ENCODE assay signal across 9 cellular contexts in the genomic region with DNA sequence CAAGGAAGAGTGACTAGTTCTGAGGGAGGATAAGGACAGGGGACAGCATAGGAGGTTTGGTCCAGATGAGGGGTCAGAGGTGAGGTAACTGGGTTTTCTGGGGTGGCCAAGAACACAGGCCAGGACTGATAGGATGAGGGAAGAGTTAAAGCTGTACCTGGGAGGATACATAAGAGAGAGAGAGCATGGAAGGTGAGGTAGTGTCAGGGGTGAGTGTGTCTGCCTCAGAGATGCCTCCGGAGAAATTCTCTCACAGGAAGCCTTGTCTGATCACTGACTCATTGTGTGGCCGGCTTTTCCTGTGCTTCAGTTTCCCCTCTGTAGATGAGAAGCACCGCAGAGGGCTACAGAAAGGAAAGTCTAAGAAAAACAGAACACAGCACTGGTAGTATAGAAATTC. TPM values are rescaled to one million over a fixed set of nuclear protein-coding genes. Genes with fewer than 3 reads are reported as not detected.
DNase-seq lines count a peak whose midpoint lies in the region; ATAC-seq, FAIRE-seq and TF ChIP-seq lines count a peak whose summit lies in the region.
"Had no signal": no experiment of that assay in that cellular context is flagged by ENCODE, and none has a peak within 500 bp of the region (broad histone marks: within the 10 kb centered on the region; RNA-seq: fewer than 3 reads in every experiment).

No MANE protein-coding gene starts in this region.

- H3K79me2 ChIP-seq in MM.1S (ENCODE audit: low read length), result no peaks in the 10 kb centered on the region
- H3K79me2 ChIP-seq in keratinocyte (ENCODE audit: control insufficient read depth, insufficient read depth, low read length), result no peaks in the 10 kb centered on the region

- H3K27me3 Mint-ChIP-seq in MCF 10A (ENCODE audit: insufficient read depth, unreplicated experiment), result no peaks in the 10 kb centered on the region

- H3K27me3 ChIP-seq in breast epithelium (no peaks in the 10 kb centered on the region), MM.1S (replicated peaks; ENCODE audit: insufficient read depth, low read length) (no peaks in the 10 kb centered on the region), keratinocyte (ENCODE audit: control insufficient read depth, extremely low read depth, insufficient read depth, low read length) (no peaks in the 10 kb centered on the region)

- H2AFZ ChIP-seq in MM.1S (ENCODE audit: low read length) (peak overlapping the region; percentile 32), keratinocyte (ENCODE audit: control insufficient read depth, low read length) (peak overlapping the region; percentile 63)

- TF ChIP-seq CTCF in MCF 10A (IDR thresholded peaks at IDR 0.05; ENCODE audit: unreplicated experiment) (no peak), breast epithelium (IDR thresholded peaks at IDR 0.05) (no peak), MM.1S (IDR thresholded peaks at IDR 0.05; ENCODE audit: low read length) (no peak), keratinocyte (optimal IDR thresholded peaks at IDR 0.05 in 1 of 3, IDR thresholded peaks at IDR 0.05 in 1 of 3, conservative IDR thresholded peaks at IDR 0.05 in 1 of 3; ENCODE audit: extremely low read depth in 1 of 3, insufficient read depth in 2 of 3, low read length in 3 of 3) (no peak)

- H3K27ac ChIP-seq in breast epithelium, result no peak overlapping the region
- peak overlapping the region; percentile 53; the same call in 1 of the 2 replicates for H3K27ac ChIP-seq in MM.1S (ENCODE audit: low read length)
- H3K27ac ChIP-seq in keratinocyte (ENCODE audit: control insufficient read depth, insufficient read depth, low read length), result peak overlapping the region; percentile 33
- H3K27ac ChIP-seq: A549 had no signal

- POLR2A ChIA-PET in MCF 10A (lab: Yijun Ruan, JAX), result no interaction called here

- intact Hi-C loops in MCF 10A (cut with micrococcal nuclease), result no loop called here
- intact Hi-C loops in breast epithelium (cut with DNase I; ENCODE audit: low total_unique reads), result no loop called here

- CTCF ChIA-PET in MCF 10A (lab: Yijun Ruan, JAX), result interaction anchor here (0.5 to 1.2 kb wide), 3 partner anchors 11 to 989 kb away, joined by 4 to 5 read pairs (median 4); no protein-coding TSS in a partner anchor

- no peak overlapping the region for H3K9ac ChIP-seq in MM.1S (ENCODE audit: low read length)
- H3K9ac ChIP-seq in keratinocyte (ENCODE audit: control insufficient read depth, extremely low read depth, insufficient read depth, low read length), result no peak overlapping the region

- peaks cover 22% of the 10 kb centered on the region for H3F3A ChIP-seq in MM.1S (ENCODE audit: insufficient read depth, low read length)

- dilution Hi-C loops in keratinocyte (cut with MboI; ENCODE audit: extremely low pct_ligation_motif_present, low sequenced_read_pairs), result no loop called here

- H3K4me1 ChIP-seq in breast epithelium (no peaks in the 10 kb centered on the region), MM.1S (ENCODE audit: low read length) (peaks cover 44% of the 10 kb centered on the region), keratinocyte (ENCODE audit: control insufficient read depth, extremely low read depth, insufficient read depth, low read length) (peaks cover 19% of the 10 kb centered on the region)
- H3K4me1 ChIP-seq: A549 had no signal

- no TSS peak for BruUV-seq in MCF 10A (replicated peaks; lab: Mats Ljungman, UMichigan)

- peak; percentile 88 for ATAC-seq in stimulated activated effector memory CD8-positive, alpha-beta T cell treated with anti-CD3 and anti-CD28 coated beads, Interleukin-12 subunit alpha, Interleukin-12 subunit beta, amount 100 ng/mL, for 72 hours
- ATAC-seq: A549 had no signal

- no peaks in the 10 kb centered on the region for H3K36me3 Mint-ChIP-seq in MCF 10A (ENCODE audit: insufficient read depth, unreplicated experiment)
- H3K36me3 Mint-ChIP-seq in stimulated activated effector memory CD8-positive, alpha-beta T cell treated with anti-CD3 and anti-CD28 coated beads, Interleukin-12 subunit alpha, Interleukin-12 subunit beta, amount 100 ng/mL, for 72 hours, result no peaks in the 10 kb centered on the region

- DNase-seq in MCF 10A (ENCODE audit: unreplicated experiment) (peak; percentile 48), breast epithelium (ENCODE audit: low spot score in 2 of 2) (no peak), MM.1S (peak; percentile 51), activated T-cell treated with anti-CD3 and anti-CD28 coated beads for 24 hours (ENCODE audit: low read depth) (peak; percentile 67), keratinocyte (ENCODE audit: low read depth, low spot score) (no peak), cerebellar cortex (ENCODE audit: low spot score) (no peak), SHP77 treated with DMSO at 0.1 percent for 48 hours (lab: John Stamatoyannopoulos, UW) (no peak)
- peak; percentile 43 to 77 for DNase-seq in stimulated activated effector memory CD8-positive, alpha-beta T cell treated with anti-CD3 and anti-CD28 coated beads, Interleukin-12 subunit alpha, Interleukin-12 subunit beta, amount 100 ng/mL, for 72 hours (ENCODE audit: low spot score in 2 of 2)

- H4K20me1 ChIP-seq in MM.1S (ENCODE audit: insufficient read depth, low read length) (no peaks in the 10 kb centered on the region), keratinocyte (ENCODE audit: control insufficient read depth, extremely low read depth, insufficient read depth, low read length) (no peaks in the 10 kb centered on the region)

- no peak for TF ChIP-seq POLR2A in breast epithelium (IDR thresholded peaks at IDR 0.05)

- H3K9me1 ChIP-seq in keratinocyte (ENCODE audit: control insufficient read depth, extremely low read depth, insufficient read depth, low read length), result no peaks in the 10 kb centered on the region

- H3K9me3 ChIP-seq in breast epithelium (no peaks in the 10 kb centered on the region), MM.1S (replicated peaks; ENCODE audit: insufficient read depth, low read length) (no peaks in the 10 kb centered on the region), keratinocyte (ENCODE audit: control insufficient read depth, low read depth, low read length) (no peaks in the 10 kb centered on the region)
- H3K9me3 ChIP-seq: A549 had no signal

- H3K4me3 Mint-ChIP-seq in MCF 10A (ENCODE audit: unreplicated experiment), result no peak overlapping the region
- peak overlapping the region; percentile 56 for H3K4me3 Mint-ChIP-seq in stimulated activated effector memory CD8-positive, alpha-beta T cell treated with anti-CD3 and anti-CD28 coated beads, Interleukin-12 subunit alpha, Interleukin-12 subunit beta, amount 100 ng/mL, for 72 hours

- FAIRE-seq in keratinocyte (lab: Jason Lieb, UNC), result peak; percentile 96
- FAIRE-seq: A549 had no signal

- no peaks in the 10 kb centered on the region for H3K9me2 ChIP-seq in MM.1S (replicated peaks; ENCODE audit: insufficient read depth, low read length)

- H3K9me3 Mint-ChIP-seq in MCF 10A (ENCODE audit: unreplicated experiment), result no peaks in the 10 kb centered on the region
- peaks cover 4% of the 10 kb centered on the region for H3K9me3 Mint-ChIP-seq in stimulated activated effector memory CD8-positive, alpha-beta T cell treated with anti-CD3 and anti-CD28 coated beads, Interleukin-12 subunit alpha, Interleukin-12 subunit beta, amount 100 ng/mL, for 72 hours

- no peak overlapping the region for H3K4me3 ChIP-seq in breast epithelium
- no peak overlapping the region for H3K4me3 ChIP-seq in MM.1S (ENCODE audit: low read length)
- H3K4me3 ChIP-seq in keratinocyte (ENCODE audit: control insufficient read depth in 2 of 3, extremely low read depth in 1 of 3, insufficient read depth in 2 of 3, low read depth in 1 of 3, low read length in 3 of 3), result no peak overlapping the region
- H3K4me3 ChIP-seq: A549 had no signal

- peaks cover 6% of the 10 kb centered on the region for H3K4me1 Mint-ChIP-seq in MCF 10A (ENCODE audit: insufficient read depth, unreplicated experiment)
- H3K4me1 Mint-ChIP-seq in stimulated activated effector memory CD8-positive, alpha-beta T cell treated with anti-CD3 and anti-CD28 coated beads, Interleukin-12 subunit alpha, Interleukin-12 subunit beta, amount 100 ng/mL, for 72 hours, result peaks cover 55% of the 10 kb centered on the region

- H3K36me3 ChIP-seq in breast epithelium, result no peaks in the 10 kb centered on the region
- H3K36me3 ChIP-seq in MM.1S (replicated peaks; ENCODE audit: insufficient read depth, low read length), result no peaks in the 10 kb centered on the region
- no peaks in the 10 kb centered on the region for H3K36me3 ChIP-seq in keratinocyte (ENCODE audit: control insufficient read depth in 2 of 2, extremely low read depth in 1 of 2, insufficient read depth in 2 of 2, low read length in 2 of 2)

- H3K27ac Mint-ChIP-seq in MCF 10A (ENCODE audit: low read depth, unreplicated experiment), result no peak overlapping the region
- peak overlapping the region; percentile 92 for H3K27ac Mint-ChIP-seq in stimulated activated effector memory CD8-positive, alpha-beta T cell treated with anti-CD3 and anti-CD28 coated beads, Interleukin-12 subunit alpha, Interleukin-12 subunit beta, amount 100 ng/mL, for 72 hours

- H3K4me2 ChIP-seq in MM.1S (ENCODE audit: low read depth, low read length), result peak overlapping the region; percentile 23; the same call in 1 of the 2 replicates
- H3K4me2 ChIP-seq in keratinocyte (ENCODE audit: control insufficient read depth, extremely low read depth, insufficient read depth, low read depth, low read length), result peak overlapping the region; percentile 23
- H3K4me2 ChIP-seq: A549 had no signal

RNA-seq across cellular contexts. Expression of gene FASLG, which starts 40.2 kb away (rescaled TPM):
- not detected in 2 replicates for total RNA-seq in MCF 10A (2022)
- total RNA-seq in breast epithelium, result under 1 TPM in 1 of 3 donors, not detected in 2; 0.44 TPM
- 0.03 to 0.04 TPM in 2 of 3 replicates, not detected in the other for polyA plus RNA-seq in keratinocyte
- polyA plus RNA-seq in keratinocyte (2011; ENCODE audit: low read depth), result not detected
- 0.07 TPM in 1 of 2 replicates, not detected in the other for polyA plus RNA-seq in keratinocyte (2011; cell fraction: cytosol; rRNA removed)
- polyA plus RNA-seq in keratinocyte (2011; cell fraction: nucleus; rRNA removed), result not detected in 2 replicates
- not detected in 2 replicates for polyA plus RNA-seq in keratinocyte (2012; ENCODE audit: low replicate concordance)
- not detected in 3 replicates for polyA minus RNA-seq in keratinocyte
- polyA minus RNA-seq in keratinocyte (2011; cell fraction: cytosol; rRNA and poly(A)+ RNA removed), result not detected
- not detected in 2 replicates for polyA minus RNA-seq in keratinocyte (2011; cell fraction: nucleus; rRNA and poly(A)+ RNA removed)
- polyA plus RNA-seq: A549 had no signal

Comparison
In these comparisons a context has a peak if more than half of its experiments do, and no peak if none do; other contexts are left out.
1. DNase-seq: peak in MCF 10A (single experiment), MM.1S (single experiment), activated T-cell treated with anti-CD3 and anti-CD28 coated beads for 24 hours (single experiment) and stimulated activated effector memory CD8-positive, alpha-beta T cell treated with anti-CD3 and anti-CD28 coated beads, Interleukin-12 subunit alpha, Interleukin-12 subunit beta, amount 100 ng/mL, for 72 hours (2 of 2); none in breast epithelium (0 of 2), keratinocyte (single experiment), cerebellar cortex (single experiment) and SHP77 treated with DMSO at 0.1 percent for 48 hours (single experiment).
2. H3K27ac ChIP-seq: peak in MM.1S (single experiment) and keratinocyte (single experiment); none in breast epithelium (0 of 2).